ENCODE assay signal across 20 cellular contexts in genomic region chr11:119545978-119546915, GRCh38.
"Had no signal": no experiment of that assay in that cellular context is flagged by ENCODE, and none has a peak within 500 bp of the region (broad histone marks: within the 10 kb centered on the region; RNA-seq: fewer than 3 reads in every experiment).

No MANE protein-coding gene starts in this region.

- H3K9me3 ChIP-seq: suprapubic skin, thyroid gland had no signal

- H3K36me3 Mint-ChIP-seq: naive thymus-derived CD4-positive, alpha-beta T cell had no signal

- H3K4me3 ChIP-seq: coronary artery, heart left ventricle, suprapubic skin, thyroid gland, upper lobe of left lung, uterus had no signal

- H3K4me1 ChIP-seq: heart left ventricle, parathyroid adenoma, suprapubic skin, thyroid gland, upper lobe of left lung, uterus had no signal

- ATAC-seq: naive thymus-derived CD4-positive, alpha-beta T cell; stimulated activated naive CD8-positive, alpha-beta T cell treated with anti-CD3 and anti-CD28 coated beads, Interleukin-15, Interleukin-2, amounts not matched to agents 100 U/mL and 50 U/mL, for 24 hours had no signal

- H3K36me3 ChIP-seq: heart left ventricle, suprapubic skin, thyroid gland, upper lobe of left lung, uterus had no signal

- H3K27me3 ChIP-seq: suprapubic skin, thyroid gland, upper lobe of left lung, uterus had no signal

- H3K4me1 Mint-ChIP-seq: endodermal cell; naive thymus-derived CD4-positive, alpha-beta T cell; neural crest cell had no signal

- H3K27ac ChIP-seq: coronary artery, heart left ventricle, parathyroid adenoma, suprapubic skin, thyroid gland, upper lobe of left lung, uterus had no signal

- H3K4me3 Mint-ChIP-seq: endodermal cell; naive thymus-derived CD4-positive, alpha-beta T cell; neural crest cell had no signal

- H3K9me3 Mint-ChIP-seq: neural crest cell had no signal

- H3K27ac Mint-ChIP-seq: endodermal cell; naive thymus-derived CD4-positive, alpha-beta T cell had no signal

- DNase-seq: effector CD4-positive, alpha-beta T cell; endodermal cell; erythroblast; foreskin melanocyte; heart left ventricle; hippocampal formation; kidney glomerular epithelial cell; mammary epithelial cell; naive thymus-derived CD4-positive, alpha-beta T cell; nucleus accumbens; small intestine; stimulated activated CD4-positive, alpha-beta T cell treated with anti-CD3 and anti-CD28 coated beads, Interleukin-12 subunit alpha, Interleukin-12 subunit beta, amount 100 ng/mL, for 4 hours; stimulated activated naive CD8-positive, alpha-beta T cell treated with anti-CD3 and anti-CD28 coated beads, Interleukin-15, Interleukin-2, amounts not matched to agents 100 U/mL and 50 U/mL, for 24 hours; thyroid gland; upper lobe of left lung; uterus had no signal
